Comparison of ENCODE assay signal across 1 cellular context in the genomic region with DNA sequence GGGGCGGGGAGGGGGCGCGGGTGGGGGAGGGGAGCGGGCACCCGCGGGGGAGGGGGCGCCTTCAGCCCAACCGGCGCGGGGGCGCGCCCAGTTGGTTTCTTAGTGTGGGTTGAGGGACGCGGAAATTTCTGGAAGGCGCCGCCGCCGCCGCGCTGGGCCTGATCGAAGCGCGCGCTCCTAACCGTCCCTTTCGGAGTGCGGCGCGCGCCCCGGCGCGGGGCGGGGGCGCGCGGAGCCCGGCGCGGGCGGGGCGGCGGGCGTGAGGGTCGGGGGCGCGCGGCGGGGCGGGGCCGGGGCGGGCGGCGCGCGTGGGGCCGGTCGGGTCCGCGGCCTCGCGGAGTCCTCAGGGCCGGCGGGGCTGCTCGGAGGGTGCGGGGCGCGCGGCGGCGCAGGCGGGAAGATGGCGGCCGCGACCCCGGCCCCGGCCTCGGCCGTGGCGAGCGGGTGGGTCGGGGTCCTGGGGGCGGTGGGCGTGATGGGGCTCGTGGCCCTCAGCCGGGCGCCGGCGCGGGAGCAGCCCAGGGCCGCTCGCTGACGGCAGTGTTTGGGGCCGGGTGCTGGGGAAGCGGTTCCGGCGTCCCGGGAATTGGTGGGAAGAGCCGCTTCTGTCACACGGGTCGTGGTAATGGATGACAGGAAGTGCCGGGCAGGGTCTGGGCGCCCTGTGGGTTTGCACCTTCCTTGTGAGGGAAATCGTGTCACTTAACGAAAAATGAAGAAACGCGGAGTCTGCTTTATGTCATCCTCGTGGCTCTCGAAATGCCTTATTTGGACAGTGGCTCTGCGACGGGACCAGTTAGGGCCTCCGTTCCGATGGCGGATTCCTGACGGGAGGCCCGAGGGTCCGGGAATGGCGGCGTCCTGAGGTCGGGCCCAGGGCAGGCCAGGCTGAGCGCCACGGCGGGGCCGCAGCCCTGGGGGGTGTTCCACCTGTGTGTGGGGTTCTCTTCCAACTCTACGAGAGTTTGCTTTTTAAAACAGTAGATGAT.
TF ChIP-seq lines count a peak whose summit lies in the region.

No MANE protein-coding gene starts in this region.

TF ChIP-seq in K562, 482 proteins besides CTCF, POLR2A, EP300 and RAD21 (continued from another document and continues in another):
- TF ChIP-seq, protein P1, sequence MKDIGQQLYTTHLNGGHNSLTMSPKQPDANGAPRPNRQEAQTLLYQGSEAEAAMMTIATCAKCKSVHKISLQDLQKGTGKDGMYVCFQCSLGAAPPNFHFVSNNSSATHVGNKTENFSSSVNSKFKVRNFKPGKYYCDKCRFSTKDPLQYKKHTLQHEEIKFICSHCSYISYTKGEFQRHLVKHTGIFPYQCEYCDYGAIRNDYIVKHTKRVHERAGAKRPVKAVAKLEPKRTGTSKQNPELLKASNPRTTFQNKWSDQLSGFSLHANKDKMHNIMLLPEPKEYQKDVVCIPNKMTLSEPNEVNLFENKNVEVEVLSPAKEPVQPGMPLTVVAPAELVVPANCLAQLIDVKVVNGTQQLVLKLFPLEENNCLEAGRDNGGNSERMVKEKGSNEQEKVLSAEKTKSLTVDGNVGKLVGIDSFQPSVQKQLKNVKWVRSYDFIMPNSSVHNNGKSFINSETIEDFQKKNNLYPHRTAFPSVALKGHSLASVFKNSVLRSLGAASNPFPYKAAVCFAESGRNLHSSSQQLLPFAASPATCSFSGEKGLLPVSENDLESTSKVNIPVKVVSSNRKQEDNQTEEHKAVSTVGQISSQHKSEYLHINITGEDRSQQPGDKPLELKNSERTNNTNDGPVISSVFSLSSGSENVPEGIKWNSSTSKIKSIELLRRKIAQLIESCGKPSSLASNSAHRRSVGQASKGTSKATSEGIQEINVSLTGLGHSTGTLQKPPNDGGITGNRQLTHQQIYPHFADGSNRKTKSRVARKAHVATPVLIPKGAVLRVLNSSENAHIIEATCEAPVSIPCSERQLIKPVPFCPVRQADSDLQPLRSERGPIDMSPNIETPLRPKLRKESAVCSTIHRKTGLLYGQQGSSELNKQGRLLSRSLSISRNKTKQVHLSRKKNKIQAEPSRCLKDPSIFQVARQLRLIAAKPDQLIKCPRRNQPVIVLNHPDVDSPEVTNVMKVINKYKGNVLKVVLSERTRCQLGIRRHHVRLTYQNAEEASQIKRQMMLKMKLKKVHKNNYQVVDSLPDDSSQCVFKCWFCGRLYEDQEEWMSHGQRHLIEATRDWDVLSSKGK (CRISPR knock-in tag; IDR thresholded peaks at IDR 0.05): no peak
- TF ChIP-seq TAF15 (IDR thresholded peaks at IDR 0.05; ENCODE audit: low read depth, low read length) (no peak), XRCC4 (IDR thresholded peaks at IDR 0.05; ENCODE audit: extremely low read depth, insufficient read depth, insufficient read length) (no peak), BMI1 (IDR thresholded peaks at IDR 0.05; ENCODE audit: low read length) (no peak), HNRNPLL (IDR thresholded peaks at IDR 0.05; ENCODE audit: low read depth, low read length, poor library complexity, severe bottlenecking) (no peak), SRSF7 (optimal IDR thresholded peaks at IDR 0.05; ENCODE audit: low read depth, low read length) (no peak), GABPA (tag; conservative IDR thresholded peaks at IDR 0.05; ENCODE audit: low read depth) (peak; percentile 62), RFX1 (IDR thresholded peaks at IDR 0.05) (no peak), POLR2B (IDR thresholded peaks at IDR 0.05; ENCODE audit: low read depth, partially characterized antibody) (peak; percentile 25), GABPB2 (CRISPR knock-in tag; conservative IDR thresholded peaks at IDR 0.05) (no peak), KAT8 (IDR thresholded peaks at IDR 0.05; ENCODE audit: low read depth) (no peak), YBX1 (IDR thresholded peaks at IDR 0.05) (no peak), TEAD1 (CRISPR knock-in tag; IDR thresholded peaks at IDR 0.05) (0 out of 4 replicates have a peak, but pooled peaks have one; percentile 24 to 26), C11orf30 (IDR thresholded peaks at IDR 0.05; ENCODE audit: low read depth) (no peak), ZBTB8A (IDR thresholded peaks at IDR 0.05; ENCODE audit: partially characterized antibody) (no peak), ZNF77 (CRISPR knock-in tag; IDR thresholded peaks at IDR 0.05) (no peak), ZNF263 (CRISPR knock-in tag; IDR thresholded peaks at IDR 0.05; ENCODE audit: borderline replicate concordance) (no peak), SMARCB1 (IDR thresholded peaks at IDR 0.05; ENCODE audit: insufficient read length, low read depth) (no peak), FOXM1 (IDR thresholded peaks at IDR 0.05; ENCODE audit: low read depth) (no peak), FOXM1 (CRISPR knock-in tag; IDR thresholded peaks at IDR 0.05; ENCODE audit: low read depth) (no peak), RFX7 (CRISPR knock-in tag; IDR thresholded peaks at IDR 0.05) (no peak), MTA2 (IDR thresholded peaks at IDR 0.05; ENCODE audit: low read depth) (no peak), NR2F6 (CRISPR knock-in tag; IDR thresholded peaks at IDR 0.05) (0 out of 2 replicates have a peak, but pooled peaks have one; percentile 42), JUNB (CRISPR knock-in tag; conservative IDR thresholded peaks at IDR 0.05) (no peak), ARNT (IDR thresholded peaks at IDR 0.05) (no peak), ZNF79 (CRISPR knock-in tag; IDR thresholded peaks at IDR 0.05; ENCODE audit: low read depth) (no peak), NCOA1 (IDR thresholded peaks at IDR 0.05; ENCODE audit: low read depth) (no peak), EGR1 (conservative IDR thresholded peaks at IDR 0.05) (no peak), ZBTB7A (IDR thresholded peaks at IDR 0.05; ENCODE audit: borderline replicate concordance, control insufficient read depth, low read depth, low read length) (peak; percentile 82), BDP1 (IDR thresholded peaks at IDR 0.05; ENCODE audit: insufficient read depth, insufficient read length) (no peak), ZNF586 (CRISPR knock-in tag; conservative IDR thresholded peaks at IDR 0.05) (no peak), PHF8 (IDR thresholded peaks at IDR 0.05; ENCODE audit: borderline replicate concordance, low read length) (peak; percentile 71; the same call in 1 of the 2 replicates), HMG20B (CRISPR knock-in tag; IDR thresholded peaks at IDR 0.05) (no peak), CEBPG (CRISPR knock-in tag; IDR thresholded peaks at IDR 0.05) (no peak), CEBPG (tag; conservative IDR thresholded peaks at IDR 0.05 in 1 of 2, IDR thresholded peaks at IDR 0.05 in 1 of 2) (no peak), ZSCAN32 (CRISPR knock-in tag; IDR thresholded peaks at IDR 0.05) (0 out of 2 replicates have a peak, but pooled peaks have one; percentile 10), GATA2 (CRISPR knock-in tag; IDR thresholded peaks at IDR 0.05) (no peak), ZFPM2 (CRISPR knock-in tag; IDR thresholded peaks at IDR 0.05) (no peak), CBX3 (IDR thresholded peaks at IDR 0.05; ENCODE audit: borderline replicate concordance in 1 of 2, low read length in 2 of 2) (no peak), BRCA1 (IDR thresholded peaks at IDR 0.05) (no peak), BRCA1 (CRISPR knock-in tag; IDR thresholded peaks at IDR 0.05) (no peak)
- TF ChIP-seq, protein P2, sequence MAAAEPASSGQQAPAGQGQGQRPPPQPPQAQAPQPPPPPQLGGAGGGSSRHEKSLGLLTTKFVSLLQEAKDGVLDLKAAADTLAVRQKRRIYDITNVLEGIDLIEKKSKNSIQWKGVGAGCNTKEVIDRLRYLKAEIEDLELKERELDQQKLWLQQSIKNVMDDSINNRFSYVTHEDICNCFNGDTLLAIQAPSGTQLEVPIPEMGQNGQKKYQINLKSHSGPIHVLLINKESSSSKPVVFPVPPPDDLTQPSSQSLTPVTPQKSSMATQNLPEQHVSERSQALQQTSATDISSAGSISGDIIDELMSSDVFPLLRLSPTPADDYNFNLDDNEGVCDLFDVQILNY (CRISPR knock-in tag; IDR thresholded peaks at IDR 0.05): no peak
- TF ChIP-seq, protein P3, sequence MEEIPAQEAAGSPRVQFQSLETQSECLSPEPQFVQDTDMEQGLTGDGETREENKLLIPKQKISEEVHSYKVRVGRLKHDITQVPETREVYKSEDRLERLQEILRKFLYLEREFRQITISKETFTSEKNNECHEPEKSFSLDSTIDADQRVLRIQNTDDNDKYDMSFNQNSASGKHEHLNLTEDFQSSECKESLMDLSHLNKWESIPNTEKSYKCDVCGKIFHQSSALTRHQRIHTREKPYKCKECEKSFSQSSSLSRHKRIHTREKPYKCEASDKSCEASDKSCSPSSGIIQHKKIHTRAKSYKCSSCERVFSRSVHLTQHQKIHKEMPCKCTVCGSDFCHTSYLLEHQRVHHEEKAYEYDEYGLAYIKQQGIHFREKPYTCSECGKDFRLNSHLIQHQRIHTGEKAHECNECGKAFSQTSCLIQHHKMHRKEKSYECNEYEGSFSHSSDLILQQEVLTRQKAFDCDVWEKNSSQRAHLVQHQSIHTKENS (CRISPR knock-in tag; IDR thresholded peaks at IDR 0.05): no peak
- TF ChIP-seq, protein P4, sequence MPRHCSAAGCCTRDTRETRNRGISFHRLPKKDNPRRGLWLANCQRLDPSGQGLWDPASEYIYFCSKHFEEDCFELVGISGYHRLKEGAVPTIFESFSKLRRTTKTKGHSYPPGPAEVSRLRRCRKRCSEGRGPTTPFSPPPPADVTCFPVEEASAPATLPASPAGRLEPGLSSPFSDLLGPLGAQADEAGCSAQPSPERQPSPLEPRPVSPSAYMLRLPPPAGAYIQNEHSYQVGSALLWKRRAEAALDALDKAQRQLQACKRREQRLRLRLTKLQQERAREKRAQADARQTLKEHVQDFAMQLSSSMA (CRISPR knock-in tag; IDR thresholded peaks at IDR 0.05): 0 out of 2 replicates have a peak, but pooled peaks have one; percentile 64
- TF ChIP-seq, protein P5, sequence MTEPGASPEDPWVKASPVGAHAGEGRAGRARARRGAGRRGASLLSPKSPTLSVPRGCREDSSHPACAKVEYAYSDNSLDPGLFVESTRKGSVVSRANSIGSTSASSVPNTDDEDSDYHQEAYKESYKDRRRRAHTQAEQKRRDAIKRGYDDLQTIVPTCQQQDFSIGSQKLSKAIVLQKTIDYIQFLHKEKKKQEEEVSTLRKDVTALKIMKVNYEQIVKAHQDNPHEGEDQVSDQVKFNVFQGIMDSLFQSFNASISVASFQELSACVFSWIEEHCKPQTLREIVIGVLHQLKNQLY (CRISPR knock-in tag; conservative IDR thresholded peaks at IDR 0.05): no peak
- TF ChIP-seq, protein P6, sequence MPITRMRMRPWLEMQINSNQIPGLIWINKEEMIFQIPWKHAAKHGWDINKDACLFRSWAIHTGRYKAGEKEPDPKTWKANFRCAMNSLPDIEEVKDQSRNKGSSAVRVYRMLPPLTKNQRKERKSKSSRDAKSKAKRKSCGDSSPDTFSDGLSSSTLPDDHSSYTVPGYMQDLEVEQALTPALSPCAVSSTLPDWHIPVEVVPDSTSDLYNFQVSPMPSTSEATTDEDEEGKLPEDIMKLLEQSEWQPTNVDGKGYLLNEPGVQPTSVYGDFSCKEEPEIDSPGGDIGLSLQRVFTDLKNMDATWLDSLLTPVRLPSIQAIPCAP (CRISPR knock-in tag; IDR thresholded peaks at IDR 0.05; ENCODE audit: borderline replicate concordance): no peak
- TF ChIP-seq, protein P7, sequence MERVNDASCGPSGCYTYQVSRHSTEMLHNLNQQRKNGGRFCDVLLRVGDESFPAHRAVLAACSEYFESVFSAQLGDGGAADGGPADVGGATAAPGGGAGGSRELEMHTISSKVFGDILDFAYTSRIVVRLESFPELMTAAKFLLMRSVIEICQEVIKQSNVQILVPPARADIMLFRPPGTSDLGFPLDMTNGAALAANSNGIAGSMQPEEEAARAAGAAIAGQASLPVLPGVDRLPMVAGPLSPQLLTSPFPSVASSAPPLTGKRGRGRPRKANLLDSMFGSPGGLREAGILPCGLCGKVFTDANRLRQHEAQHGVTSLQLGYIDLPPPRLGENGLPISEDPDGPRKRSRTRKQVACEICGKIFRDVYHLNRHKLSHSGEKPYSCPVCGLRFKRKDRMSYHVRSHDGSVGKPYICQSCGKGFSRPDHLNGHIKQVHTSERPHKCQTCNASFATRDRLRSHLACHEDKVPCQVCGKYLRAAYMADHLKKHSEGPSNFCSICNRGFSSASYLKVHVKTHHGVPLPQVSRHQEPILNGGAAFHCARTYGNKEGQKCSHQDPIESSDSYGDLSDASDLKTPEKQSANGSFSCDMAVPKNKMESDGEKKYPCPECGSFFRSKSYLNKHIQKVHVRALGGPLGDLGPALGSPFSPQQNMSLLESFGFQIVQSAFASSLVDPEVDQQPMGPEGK (CRISPR knock-in tag; IDR thresholded peaks at IDR 0.05; ENCODE audit: borderline replicate concordance): no peak
- TF ChIP-seq, protein P8, sequence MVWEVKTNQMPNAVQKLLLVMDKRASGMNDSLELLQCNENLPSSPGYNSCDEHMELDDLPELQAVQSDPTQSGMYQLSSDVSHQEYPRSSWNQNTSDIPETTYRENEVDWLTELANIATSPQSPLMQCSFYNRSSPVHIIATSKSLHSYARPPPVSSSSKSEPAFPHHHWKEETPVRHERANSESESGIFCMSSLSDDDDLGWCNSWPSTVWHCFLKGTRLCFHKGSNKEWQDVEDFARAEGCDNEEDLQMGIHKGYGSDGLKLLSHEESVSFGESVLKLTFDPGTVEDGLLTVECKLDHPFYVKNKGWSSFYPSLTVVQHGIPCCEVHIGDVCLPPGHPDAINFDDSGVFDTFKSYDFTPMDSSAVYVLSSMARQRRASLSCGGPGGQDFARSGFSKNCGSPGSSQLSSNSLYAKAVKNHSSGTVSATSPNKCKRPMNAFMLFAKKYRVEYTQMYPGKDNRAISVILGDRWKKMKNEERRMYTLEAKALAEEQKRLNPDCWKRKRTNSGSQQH (CRISPR knock-in tag; IDR thresholded peaks at IDR 0.05): 0 out of 2 replicates have a peak, but pooled peaks have one; percentile 61
- TF ChIP-seq, protein P9, sequence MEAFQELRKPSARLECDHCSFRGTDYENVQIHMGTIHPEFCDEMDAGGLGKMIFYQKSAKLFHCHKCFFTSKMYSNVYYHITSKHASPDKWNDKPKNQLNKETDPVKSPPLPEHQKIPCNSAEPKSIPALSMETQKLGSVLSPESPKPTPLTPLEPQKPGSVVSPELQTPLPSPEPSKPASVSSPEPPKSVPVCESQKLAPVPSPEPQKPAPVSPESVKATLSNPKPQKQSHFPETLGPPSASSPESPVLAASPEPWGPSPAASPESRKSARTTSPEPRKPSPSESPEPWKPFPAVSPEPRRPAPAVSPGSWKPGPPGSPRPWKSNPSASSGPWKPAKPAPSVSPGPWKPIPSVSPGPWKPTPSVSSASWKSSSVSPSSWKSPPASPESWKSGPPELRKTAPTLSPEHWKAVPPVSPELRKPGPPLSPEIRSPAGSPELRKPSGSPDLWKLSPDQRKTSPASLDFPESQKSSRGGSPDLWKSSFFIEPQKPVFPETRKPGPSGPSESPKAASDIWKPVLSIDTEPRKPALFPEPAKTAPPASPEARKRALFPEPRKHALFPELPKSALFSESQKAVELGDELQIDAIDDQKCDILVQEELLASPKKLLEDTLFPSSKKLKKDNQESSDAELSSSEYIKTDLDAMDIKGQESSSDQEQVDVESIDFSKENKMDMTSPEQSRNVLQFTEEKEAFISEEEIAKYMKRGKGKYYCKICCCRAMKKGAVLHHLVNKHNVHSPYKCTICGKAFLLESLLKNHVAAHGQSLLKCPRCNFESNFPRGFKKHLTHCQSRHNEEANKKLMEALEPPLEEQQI (IDR thresholded peaks at IDR 0.05): no peak
- TF ChIP-seq, protein P10, sequence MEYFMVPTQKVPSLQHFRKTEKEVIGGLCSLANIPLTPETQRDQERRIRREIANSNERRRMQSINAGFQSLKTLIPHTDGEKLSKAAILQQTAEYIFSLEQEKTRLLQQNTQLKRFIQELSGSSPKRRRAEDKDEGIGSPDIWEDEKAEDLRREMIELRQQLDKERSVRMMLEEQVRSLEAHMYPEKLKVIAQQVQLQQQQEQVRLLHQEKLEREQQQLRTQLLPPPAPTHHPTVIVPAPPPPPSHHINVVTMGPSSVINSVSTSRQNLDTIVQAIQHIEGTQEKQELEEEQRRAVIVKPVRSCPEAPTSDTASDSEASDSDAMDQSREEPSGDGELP (CRISPR knock-in tag; IDR thresholded peaks at IDR 0.05; ENCODE audit: borderline replicate concordance): peak; percentile 50; the same call in 1 of the 2 replicates
